Comparison of ENCODE assay signal across 12 cellular contexts in genomic region chr21:37032877-37033471, GRCh38. TPM values are rescaled to one million over a fixed set of nuclear protein-coding genes. Genes with fewer than 3 reads are reported as not detected.
DNase-seq lines count a peak whose midpoint lies in the region; ATAC-seq lines count a peak whose summit lies in the region.
"Had no signal": no experiment of that assay in that cellular context is flagged by ENCODE, and none has a peak within 500 bp of the region (broad histone marks: within the 10 kb centered on the region; RNA-seq: fewer than 3 reads in every experiment).

No MANE protein-coding gene starts in this region.

- H3K4me2 ChIP-seq in skeletal muscle satellite cell (ENCODE audit: low read length), result peak overlapping the region; percentile 46

- H3K4me1 ChIP-seq in skeletal muscle satellite cell (ENCODE audit: control insufficient read depth, insufficient read depth, low read length), result peaks cover 13% of the 10 kb centered on the region

- H3K9me3 ChIP-seq in skeletal muscle satellite cell (replicated peaks; ENCODE audit: low read length), result no peaks in the 10 kb centered on the region

- H3K9ac ChIP-seq in skeletal muscle satellite cell (ENCODE audit: low read depth, low read length), result no peak overlapping the region

- no peak for ATAC-seq in GM21381 (IDR thresholded peaks at IDR 0.05; ENCODE audit: unreplicated experiment)
- ATAC-seq in HG02973 (IDR thresholded peaks at IDR 0.05; ENCODE audit: unreplicated experiment), result no peak

- H3K27me3 ChIP-seq in skeletal muscle satellite cell (ENCODE audit: control insufficient read depth, insufficient read depth, low read length), result no peaks in the 10 kb centered on the region

- no peaks in the 10 kb centered on the region for H3K36me3 ChIP-seq in skeletal muscle satellite cell (ENCODE audit: insufficient read depth, low read length)

- peak; percentile 20 for DNase-seq in DMS53 (lab: John Stamatoyannopoulos, UW)
- no peak for DNase-seq in DMS53 treated with DMSO at 0.1 percent for 48 hours (lab: John Stamatoyannopoulos, UW; ENCODE audit: unreplicated experiment)
- DNase-seq in RKO (ENCODE audit: low spot score), result peak; percentile 72
- DNase-seq in fibroblast of gingiva (ENCODE audit: low read depth), result peak; percentile 42
- DNase-seq in activated CD4-positive, alpha-beta T cell treated with anti-CD3 and anti-CD28 coated beads for 4 hours, result no peak
- DNase-seq: activated B cell treated with CpG ODN at 0.5 μM for 24 hours, NCI-H1092 treated with DMSO at 0.1 percent for 48 hours had no signal

- no peak overlapping the region for H3K4me3 ChIP-seq in skeletal muscle satellite cell (ENCODE audit: low read length)

RNA-seq across cellular contexts. Expression of gene RIPPLY3, which starts 26.5 kb away (rescaled TPM):
- not detected in 2 replicates for total RNA-seq in skeletal muscle satellite cell (2012; rRNA removed)
- total RNA-seq: activated B cell treated with CpG ODN at 0.5 μM for 24 hours, mononuclear cell, subcutaneous adipose tissue had no signal

RNA-seq across cellular contexts. Expression of gene PIGP, which starts 39.9 kb away (rescaled TPM):
- total RNA-seq in skeletal muscle satellite cell (2012; rRNA removed), result 5.0 and 7.6 TPM in 2 replicates

RNA-seq across cellular contexts. Expression of gene TTC3, which starts 40.1 kb away (rescaled TPM):
- total RNA-seq in skeletal muscle satellite cell (2012; rRNA removed), result 119 and 133 TPM in 2 replicates

Comparison
In these comparisons a context has a peak if more than half of its experiments do, and no peak if none do; other contexts are left out.
1. DNase-seq: peak in DMS53 (single experiment), RKO (single experiment) and fibroblast of gingiva (single experiment); none in DMS53 treated with DMSO at 0.1 percent for 48 hours (single experiment) and activated CD4-positive, alpha-beta T cell treated with anti-CD3 and anti-CD28 coated beads for 4 hours (0 of 2).